ENCODE assay signal across 21 cellular contexts in the genomic region with DNA sequence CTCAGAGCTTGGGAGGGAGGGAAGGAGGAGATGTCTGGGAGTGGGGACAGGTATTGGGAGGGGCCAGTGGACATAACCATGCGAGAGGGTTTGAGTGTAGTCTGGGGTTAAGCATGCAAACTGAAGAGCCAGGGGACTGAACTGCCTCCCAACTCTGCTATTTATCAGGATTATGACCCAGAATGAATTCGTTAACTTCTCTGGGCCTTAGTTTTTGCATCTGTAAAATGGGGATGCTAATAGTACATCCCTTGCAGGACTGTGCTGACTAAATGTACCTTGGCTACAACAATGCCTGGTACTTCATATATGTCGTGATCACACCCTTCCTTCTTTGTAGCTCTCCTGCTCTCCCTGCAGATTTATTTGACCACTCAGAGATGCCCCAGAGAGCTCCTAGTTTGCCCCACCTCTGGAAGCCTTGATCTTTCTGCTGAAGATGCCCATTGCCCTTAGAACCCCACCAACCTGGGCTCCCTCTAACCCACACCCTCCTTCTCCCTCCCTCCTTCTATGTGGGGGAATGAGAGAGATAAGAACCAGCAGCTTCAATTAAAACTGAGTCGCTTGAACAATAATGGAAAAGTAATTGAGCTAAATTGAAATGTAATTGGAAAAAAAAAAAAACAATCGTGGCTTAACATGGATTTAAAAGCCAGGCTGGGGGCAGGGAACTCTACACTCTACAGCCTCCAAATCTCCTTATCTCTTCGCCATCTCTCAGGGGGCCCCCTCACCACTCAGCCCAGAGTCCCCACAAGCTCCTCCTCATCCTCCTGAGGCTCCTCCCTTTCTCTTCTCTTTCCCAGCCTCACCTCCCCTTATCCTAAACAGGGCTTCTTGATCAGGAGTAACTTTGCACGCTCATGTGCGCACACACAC.
"Had no signal": no experiment of that assay in that cellular context is flagged by ENCODE, and none has a peak within 500 bp of the region (broad histone marks: within the 10 kb centered on the region; RNA-seq: fewer than 3 reads in every experiment).

No MANE protein-coding gene starts in this region.

- H3K4me3 ChIP-seq: esophagus muscularis mucosa, gastrocnemius medialis, heart right ventricle, ovary, suprapubic skin, thyroid gland, uterus had no signal

- FAIRE-seq: islet of Langerhans had no signal

- H3K36me3 ChIP-seq: esophagus muscularis mucosa, gastrocnemius medialis, heart right ventricle, ovary, suprapubic skin, thyroid gland, uterus had no signal

- H3K9me3 ChIP-seq: esophagus muscularis mucosa, gastrocnemius medialis, heart right ventricle, ovary, suprapubic skin, thyroid gland, uterus had no signal

- H3K4me1 ChIP-seq: esophagus muscularis mucosa, gastrocnemius medialis, suprapubic skin, thyroid gland, uterus had no signal

- DNase-seq: effector memory CD8-positive, alpha-beta T cell; gastrocnemius medialis; heart right ventricle; hypothalamus; kidney glomerular epithelial cell; mammary epithelial cell; naive thymus-derived CD4-positive, alpha-beta T cell; nucleus accumbens; ovary; right cardiac atrium; stimulated activated CD4-positive, alpha-beta T cell treated with anti-CD3 and anti-CD28 coated beads, Interleukin-4, amount 100 ng/mL, for 1 hour; stimulated activated CD8-positive, alpha-beta memory T cell treated with anti-CD3 and anti-CD28 coated beads, Interleukin-4, amount 100 ng/mL, for 48 hours; stimulated activated naive CD8-positive, alpha-beta T cell treated with anti-CD3 and anti-CD28 coated beads, Interleukin-15, Interleukin-2, amounts not matched to agents 100 U/mL and 50 U/mL, for 24 hours; thyroid gland; uterus had no signal

- ATAC-seq: effector memory CD8-positive, alpha-beta T cell; gastrocnemius medialis; heart right ventricle; left lobe of liver; naive thymus-derived CD4-positive, alpha-beta T cell; right cardiac atrium; stimulated activated effector memory CD8-positive, alpha-beta T cell treated with anti-CD3 and anti-CD28 coated beads, Interleukin-12 subunit alpha, Interleukin-12 subunit beta, amount 100 ng/mL, for 72 hours; stimulated activated naive CD8-positive, alpha-beta T cell treated with anti-CD3 and anti-CD28 coated beads, Interleukin-15, Interleukin-2, amounts not matched to agents 100 U/mL and 50 U/mL, for 24 hours had no signal

- H3K27ac ChIP-seq: epithelial cell of prostate, esophagus muscularis mucosa, gastrocnemius medialis, heart right ventricle, ovary, suprapubic skin, thyroid gland, uterus had no signal

- H3K27me3 ChIP-seq: gastrocnemius medialis, ovary, thyroid gland, uterus had no signal
